ENCODE assay signal across 15 cellular contexts in genomic region chr21:43343095-43343991, GRCh38.
A peak's percentile ranks its signal among the peaks of the same experiment; 100 is the strongest.
DNase-seq lines count a peak whose midpoint lies in the region; ATAC-seq and TF ChIP-seq lines count a peak whose summit lies in the region.
"Had no signal": no experiment of that assay in that cellular context is flagged by ENCODE, and none has a peak within 500 bp of the region (broad histone marks: within the 10 kb centered on the region; RNA-seq: fewer than 3 reads in every experiment).

No MANE protein-coding gene starts in this region.

- H3K4me1 ChIP-seq in esophagus squamous epithelium: peaks cover 18 to 58% (median 19%) of the 10 kb centered on the region in 3 donors

- DNase-seq in ELF-1 (ENCODE audit: low read depth, low spot score) (peak; percentile 88), NCI-H510A treated with DMSO at 0.1 percent for 48 hours (lab: John Stamatoyannopoulos, UW) (peak; percentile 73), esophagus squamous epithelium (lab: John Stamatoyannopoulos, UW) (no peak), retinal pigment epithelial cell (ENCODE audit: low read depth) (peak; percentile 87), nephron progenitor cell (no peak)
- DNase-seq in stimulated activated CD4-positive, alpha-beta T cell treated with anti-CD3 and anti-CD28 coated beads, Interleukin-12 subunit alpha, Interleukin-12 subunit beta, amount 100 ng/mL, for 4 hours: no peak
- no peak for DNase-seq in activated naive CD4-positive, alpha-beta T cell treated with anti-CD3 and anti-CD28 coated beads, Interleukin-2, amount 50 U/mL, for 16 hours
- DNase-seq: activated CD4-positive, alpha-beta memory T cell treated with anti-CD3 and anti-CD28 coated beads for 36 hours; dermis blood vessel endothelial cell; NCI-H1930; stimulated activated CD4-positive, alpha-beta T cell treated with anti-CD3 and anti-CD28 coated beads, Interleukin-15, amount 100 ng/mL, for 24 hours; stimulated activated naive B cell treated with anti-CD40 and anti-IgM and Interleukin-4, amounts not matched to agents 10 μg/mL and 1 μg/mL and 100 μg/mL, for 72 hours had no signal

- no peak overlapping the region for H3K4me3 Mint-ChIP-seq in nephron progenitor cell
- H3K4me3 Mint-ChIP-seq: activated CD4-positive, alpha-beta memory T cell treated with anti-CD3 and anti-CD28 coated beads for 36 hours; activated naive CD8-positive, alpha-beta T cell; stimulated activated naive B cell treated with anti-CD40 and anti-IgM and Interleukin-4, amounts not matched to agents 10 μg/mL and 1 μg/mL and 100 μg/mL, for 72 hours had no signal

- TF ChIP-seq CTCF in esophagus squamous epithelium (IDR thresholded peaks at IDR 0.05): no peak
- no peak for TF ChIP-seq CTCF in retinal pigment epithelial cell (conservative IDR thresholded peaks at IDR 0.05; ENCODE audit: low read depth, low read length)
- TF ChIP-seq CTCF in nephron progenitor cell (IDR thresholded peaks at IDR 0.05): no peak

- peak overlapping the region; percentile 58 to 64 (median 60) for H3K27ac ChIP-seq in esophagus squamous epithelium
- H3K27ac ChIP-seq: HL-60 had no signal

- WGBS in esophagus squamous epithelium, 2 donors: 41 to 80% methylated on average over 8 of the region's 26 CpGs

- H3K4me1 Mint-ChIP-seq in nephron progenitor cell: peaks cover 56% of the 10 kb centered on the region

- H3K27me3 Mint-ChIP-seq in nephron progenitor cell (ENCODE audit: low read depth, poor library complexity): peaks cover 20% of the 10 kb centered on the region
- H3K27me3 Mint-ChIP-seq: activated CD4-positive, alpha-beta memory T cell treated with anti-CD3 and anti-CD28 coated beads for 36 hours had no signal

- ATAC-seq in HG02798 (IDR thresholded peaks at IDR 0.05; ENCODE audit: poor library complexity, unreplicated experiment): no peak
- ATAC-seq: stimulated activated naive B cell treated with anti-CD40 and anti-IgM and Interleukin-4, amounts not matched to agents 10 μg/mL and 1 μg/mL and 100 μg/mL, for 72 hours had no signal

- no peaks in the 10 kb centered on the region for H3K9me3 ChIP-seq in esophagus squamous epithelium

- H3K27me3 ChIP-seq in esophagus squamous epithelium: peaks cover 0 to 5% (median 0%) of the 10 kb centered on the region in 4 donors

- H3K36me3 Mint-ChIP-seq in nephron progenitor cell (ENCODE audit: low read depth): no peaks in the 10 kb centered on the region
- H3K36me3 Mint-ChIP-seq: activated CD4-positive, alpha-beta memory T cell treated with anti-CD3 and anti-CD28 coated beads for 36 hours; activated naive CD8-positive, alpha-beta T cell; stimulated activated naive B cell treated with anti-CD40 and anti-IgM and Interleukin-4, amounts not matched to agents 10 μg/mL and 1 μg/mL and 100 μg/mL, for 72 hours had no signal

- no peak overlapping the region for H3K27ac Mint-ChIP-seq in nephron progenitor cell
- H3K27ac Mint-ChIP-seq: activated CD4-positive, alpha-beta memory T cell treated with anti-CD3 and anti-CD28 coated beads for 36 hours; activated naive CD8-positive, alpha-beta T cell; stimulated activated naive B cell treated with anti-CD40 and anti-IgM and Interleukin-4, amounts not matched to agents 10 μg/mL and 1 μg/mL and 100 μg/mL, for 72 hours had no signal

- intact Hi-C loops in esophagus squamous epithelium (cut with DNase I): no loop called here

- no peaks in the 10 kb centered on the region for H3K36me3 ChIP-seq in esophagus squamous epithelium

- H3K4me3 ChIP-seq in esophagus squamous epithelium (no peak overlapping the region), retinal pigment epithelial cell (ENCODE audit: low read length) (no peak overlapping the region)

- TF ChIP-seq POLR2A in esophagus squamous epithelium (IDR thresholded peaks at IDR 0.05): no peak

- H3K9me3 Mint-ChIP-seq in nephron progenitor cell: no peaks in the 10 kb centered on the region
- H3K9me3 Mint-ChIP-seq: activated CD4-positive, alpha-beta memory T cell treated with anti-CD3 and anti-CD28 coated beads for 36 hours; stimulated activated naive B cell treated with anti-CD40 and anti-IgM and Interleukin-4, amounts not matched to agents 10 μg/mL and 1 μg/mL and 100 μg/mL, for 72 hours had no signal

Comparison
In these comparisons a context has a peak if more than half of its experiments do, and no peak if none do; other contexts are left out.
1. DNase-seq: peak in ELF-1 (single experiment), NCI-H510A treated with DMSO at 0.1 percent for 48 hours (single experiment) and retinal pigment epithelial cell (single experiment); none in esophagus squamous epithelium (single experiment), stimulated activated CD4-positive, alpha-beta T cell treated with anti-CD3 and anti-CD28 coated beads, Interleukin-12 subunit alpha, Interleukin-12 subunit beta, amount 100 ng/mL, for 4 hours (single experiment), activated naive CD4-positive, alpha-beta T cell treated with anti-CD3 and anti-CD28 coated beads, Interleukin-2, amount 50 U/mL, for 16 hours (single experiment) and nephron progenitor cell (single experiment).